ENCODE assay signal across 9 cellular contexts in genomic region chr3:156291269-156292123, GRCh38.
DNase-seq lines count a peak whose midpoint lies in the region; ATAC-seq lines count a peak whose summit lies in the region.
"Had no signal": no experiment of that assay in that cellular context is flagged by ENCODE, and none has a peak within 500 bp of the region (broad histone marks: within the 10 kb centered on the region; RNA-seq: fewer than 3 reads in every experiment).

No MANE protein-coding gene starts in this region.

- peaks cover 3% of the 10 kb centered on the region; the same call in 1 of the 2 replicates for H3K4me1 ChIP-seq in iPS-20b (ENCODE audit: insufficient read depth, low read length)

- no peak overlapping the region; the same call in 1 of the 2 replicates for H3K9ac ChIP-seq in iPS-20b (ENCODE audit: low read depth, low read length)

- DNase-seq in CD1c-positive myeloid dendritic cell (ENCODE audit: extremely low spot score), result peak; percentile 63
- DNase-seq in HK-2 (ENCODE audit: unreplicated experiment), result peak; percentile 7
- peak; percentile 34 for DNase-seq in astrocyte of the hippocampus (ENCODE audit: low read depth, low spot score)
- no peak for DNase-seq in stimulated activated naive B cell treated with anti-CD40 and anti-IgM and Interleukin-4, amounts not matched to agents 10 μg/mL and 1 μg/mL and 100 μg/mL, for 72 hours
- no peak for DNase-seq in NCI-H187 (lab: John Stamatoyannopoulos, UW)

- H3K4me3 Mint-ChIP-seq in stimulated activated naive B cell treated with anti-CD40 and anti-IgM and Interleukin-4, amounts not matched to agents 10 μg/mL and 1 μg/mL and 100 μg/mL, for 72 hours, result peak overlapping the region in 1 of 2 donors; percentile 44

- H3K36me3 Mint-ChIP-seq in stimulated activated naive B cell treated with anti-CD40 and anti-IgM and Interleukin-4, amounts not matched to agents 10 μg/mL and 1 μg/mL and 100 μg/mL, for 72 hours, result no peaks in the 10 kb centered on the region

- no peak overlapping the region for H3K27ac ChIP-seq in iPS-20b (ENCODE audit: low read length)
- H3K27ac ChIP-seq: adrenal gland had no signal

- H3K36me3 ChIP-seq in iPS-20b (ENCODE audit: insufficient read depth, low read depth, low read length), result no peaks in the 10 kb centered on the region
- H3K36me3 ChIP-seq: adrenal gland had no signal

- H3K9me3 ChIP-seq in iPS-20b (ENCODE audit: insufficient read depth, low read depth, low read length), result no peaks in the 10 kb centered on the region
- H3K9me3 ChIP-seq: adrenal gland had no signal

- no peak overlapping the region for H3K27ac Mint-ChIP-seq in stimulated activated naive B cell treated with anti-CD40 and anti-IgM and Interleukin-4, amounts not matched to agents 10 μg/mL and 1 μg/mL and 100 μg/mL, for 72 hours

- ATAC-seq in stimulated activated naive B cell treated with anti-CD40 and anti-IgM and Interleukin-4, amounts not matched to agents 10 μg/mL and 1 μg/mL and 100 μg/mL, for 72 hours (replicated peaks), result peak; percentile 50 to 78
- ATAC-seq in GM18858 (IDR thresholded peaks at IDR 0.05; ENCODE audit: unreplicated experiment) (no peak), GM18498 (IDR thresholded peaks at IDR 0.05; ENCODE audit: unreplicated experiment) (no peak)

- H3K4me1 Mint-ChIP-seq in stimulated activated naive B cell treated with anti-CD40 and anti-IgM and Interleukin-4, amounts not matched to agents 10 μg/mL and 1 μg/mL and 100 μg/mL, for 72 hours, result peaks cover 0 to 10% of the 10 kb centered on the region in 2 donors

- no peaks in the 10 kb centered on the region for H3K9me3 Mint-ChIP-seq in stimulated activated naive B cell treated with anti-CD40 and anti-IgM and Interleukin-4, amounts not matched to agents 10 μg/mL and 1 μg/mL and 100 μg/mL, for 72 hours

- H3K27me3 Mint-ChIP-seq in stimulated activated naive B cell treated with anti-CD40 and anti-IgM and Interleukin-4, amounts not matched to agents 10 μg/mL and 1 μg/mL and 100 μg/mL, for 72 hours, result peaks cover 50 to 70% of the 10 kb centered on the region in 2 donors

- peak overlapping the region; percentile 67 for H3K4me3 ChIP-seq in iPS-20b (ENCODE audit: low read length)

- H3K27me3 ChIP-seq in iPS-20b (ENCODE audit: insufficient read depth, low read length), result peaks cover 63% of the 10 kb centered on the region

Comparison
In these comparisons a context has a peak if more than half of its experiments do, and no peak if none do; other contexts are left out.
1. DNase-seq: peak in CD1c-positive myeloid dendritic cell (single experiment), HK-2 (single experiment) and astrocyte of the hippocampus (single experiment); none in stimulated activated naive B cell treated with anti-CD40 and anti-IgM and Interleukin-4, amounts not matched to agents 10 μg/mL and 1 μg/mL and 100 μg/mL, for 72 hours (single experiment) and NCI-H187 (0 of 2).
2. ATAC-seq: peak in stimulated activated naive B cell treated with anti-CD40 and anti-IgM and Interleukin-4, amounts not matched to agents 10 μg/mL and 1 μg/mL and 100 μg/mL, for 72 hours (2 of 2); none in GM18858 (single experiment) and GM18498 (single experiment).